ENCODE assay signal across 1 cellular context in the genomic region with DNA sequence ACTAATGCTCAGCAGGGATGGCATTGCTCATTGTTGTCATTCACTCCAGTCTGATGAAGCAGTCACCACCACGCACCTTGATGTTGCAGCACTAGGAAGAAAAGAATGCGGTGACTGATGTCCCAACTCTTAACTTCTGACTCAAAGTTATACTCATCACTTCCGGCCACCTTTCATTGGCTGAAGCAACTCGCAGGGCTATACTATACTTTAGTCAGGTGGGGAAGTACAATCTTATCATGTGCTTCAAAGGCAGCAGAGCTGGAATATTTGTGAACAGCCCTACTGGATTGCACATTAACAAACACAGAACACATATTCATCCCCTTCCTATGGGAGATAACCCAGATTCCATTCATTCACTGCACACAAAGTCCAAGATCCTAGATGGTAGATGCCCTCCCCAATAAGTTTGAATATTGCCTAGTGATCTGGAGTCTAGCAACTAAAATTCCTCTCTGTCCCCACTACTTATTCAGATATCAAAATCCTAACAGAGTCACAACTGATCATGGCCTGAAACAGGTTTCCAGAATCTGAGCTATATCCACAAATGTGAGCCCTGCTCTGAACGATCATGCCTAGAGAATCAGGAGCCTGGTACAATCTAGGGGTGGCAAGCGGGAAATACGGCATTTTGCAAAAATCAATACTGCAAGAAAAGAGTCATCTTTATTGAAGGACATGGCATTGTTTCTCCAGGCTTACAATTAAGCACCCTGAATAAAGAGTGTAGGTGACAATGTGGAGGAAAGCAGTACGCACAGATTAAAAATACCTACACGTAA.
A peak's percentile ranks its signal among the peaks of the same experiment; 100 is the strongest.
TF ChIP-seq lines count a peak whose summit lies in the region.

No MANE protein-coding gene starts in this region.

TF ChIP-seq in HepG2, 621 proteins besides CTCF, POLR2A, EP300 and RAD21 (continued from another document and continues in another):
- TF ChIP-seq PREB (CRISPR knock-in tag; IDR thresholded peaks at IDR 0.05), result no peak
- peak; percentile 70 for TF ChIP-seq FOXK1 (CRISPR knock-in tag; IDR thresholded peaks at IDR 0.05; ENCODE audit: borderline replicate concordance, low read depth)
- TF ChIP-seq, protein P1, sequence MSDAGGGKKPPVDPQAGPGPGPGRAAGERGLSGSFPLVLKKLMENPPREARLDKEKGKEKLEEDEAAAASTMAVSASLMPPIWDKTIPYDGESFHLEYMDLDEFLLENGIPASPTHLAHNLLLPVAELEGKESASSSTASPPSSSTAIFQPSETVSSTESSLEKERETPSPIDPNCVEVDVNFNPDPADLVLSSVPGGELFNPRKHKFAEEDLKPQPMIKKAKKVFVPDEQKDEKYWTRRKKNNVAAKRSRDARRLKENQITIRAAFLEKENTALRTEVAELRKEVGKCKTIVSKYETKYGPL (CRISPR knock-in tag; IDR thresholded peaks at IDR 0.05), result no peak
- no peak for TF ChIP-seq ZFP90 (CRISPR knock-in tag; IDR thresholded peaks at IDR 0.05; ENCODE audit: borderline replicate concordance)
- no peak for TF ChIP-seq ZNF839 (CRISPR knock-in tag; IDR thresholded peaks at IDR 0.05; ENCODE audit: borderline replicate concordance)
- TF ChIP-seq SRSF1 (optimal IDR thresholded peaks at IDR 0.05; ENCODE audit: low read depth, low read length), result no peak
- TF ChIP-seq ZNF24 (IDR thresholded peaks at IDR 0.05), result no peak
- 0 out of 2 replicates have a peak, but pooled peaks have one; percentile 31 for TF ChIP-seq KDM6A (CRISPR knock-in tag; IDR thresholded peaks at IDR 0.05; ENCODE audit: low read depth)
- TF ChIP-seq TCF12 (IDR thresholded peaks at IDR 0.05), result no peak
- no peak for TF ChIP-seq TCF12 (CRISPR knock-in tag; IDR thresholded peaks at IDR 0.05)
- peak; percentile 95 for TF ChIP-seq TEAD3 (CRISPR knock-in tag; optimal IDR thresholded peaks at IDR 0.05; ENCODE audit: borderline replicate concordance)
- TF ChIP-seq POLR2AphosphoS2 (IDR thresholded peaks at IDR 0.05; ENCODE audit: low read depth, low read length), result no peak; the same call in 1 of the 2 replicates
- TF ChIP-seq FOXO4 (CRISPR knock-in tag; conservative IDR thresholded peaks at IDR 0.05), result no peak
- TF ChIP-seq, protein P2, sequence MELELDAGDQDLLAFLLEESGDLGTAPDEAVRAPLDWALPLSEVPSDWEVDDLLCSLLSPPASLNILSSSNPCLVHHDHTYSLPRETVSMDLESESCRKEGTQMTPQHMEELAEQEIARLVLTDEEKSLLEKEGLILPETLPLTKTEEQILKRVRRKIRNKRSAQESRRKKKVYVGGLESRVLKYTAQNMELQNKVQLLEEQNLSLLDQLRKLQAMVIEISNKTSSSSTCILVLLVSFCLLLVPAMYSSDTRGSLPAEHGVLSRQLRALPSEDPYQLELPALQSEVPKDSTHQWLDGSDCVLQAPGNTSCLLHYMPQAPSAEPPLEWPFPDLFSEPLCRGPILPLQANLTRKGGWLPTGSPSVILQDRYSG (CRISPR knock-in tag; IDR thresholded peaks at IDR 0.05), result no peak
- no peak for TF ChIP-seq ZBTB8A (CRISPR knock-in tag; IDR thresholded peaks at IDR 0.05; ENCODE audit: borderline replicate concordance, low read depth)
- TF ChIP-seq SOX6 (IDR thresholded peaks at IDR 0.05), result no peak
- TF ChIP-seq SOX6 (CRISPR knock-in tag; IDR thresholded peaks at IDR 0.05), result peak; percentile 97
- no peak for TF ChIP-seq MXD3 (CRISPR knock-in tag; IDR thresholded peaks at IDR 0.05)
- TF ChIP-seq ZNF781 (CRISPR knock-in tag; IDR thresholded peaks at IDR 0.05; ENCODE audit: borderline replicate concordance, not compliant biosample characterization), result peak; percentile 83
- no peak for TF ChIP-seq ZNF30 (CRISPR knock-in tag; IDR thresholded peaks at IDR 0.05)
- 0 out of 2 replicates have a peak, but pooled peaks have one; percentile 39 for TF ChIP-seq SPEN (CRISPR knock-in tag; IDR thresholded peaks at IDR 0.05; ENCODE audit: low read depth)
- no peak for TF ChIP-seq SMAD1 (CRISPR knock-in tag; IDR thresholded peaks at IDR 0.05; ENCODE audit: borderline replicate concordance, low read depth)
- no peak for TF ChIP-seq CHD2 (IDR thresholded peaks at IDR 0.05; ENCODE audit: low read depth, low read length)
- TF ChIP-seq, protein P3, sequence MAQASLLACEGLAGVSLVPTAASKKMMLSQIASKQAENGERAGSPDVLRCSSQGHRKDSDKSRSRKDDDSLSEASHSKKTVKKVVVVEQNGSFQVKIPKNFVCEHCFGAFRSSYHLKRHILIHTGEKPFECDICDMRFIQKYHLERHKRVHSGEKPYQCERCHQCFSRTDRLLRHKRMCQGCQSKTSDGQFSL (CRISPR knock-in tag; IDR thresholded peaks at IDR 0.05), result no peak
- no peak for TF ChIP-seq NFATC3 (CRISPR knock-in tag; IDR thresholded peaks at IDR 0.05)
- TF ChIP-seq SOX13 (IDR thresholded peaks at IDR 0.05), result peak; percentile 83
- TF ChIP-seq SOX13 (CRISPR knock-in tag; conservative IDR thresholded peaks at IDR 0.05 in 1 of 2, IDR thresholded peaks at IDR 0.05 in 1 of 2), result peak in 1 of 2 experiments; percentile 97; a peak in 2 of 4 replicates
- TF ChIP-seq ZBTB7B (CRISPR knock-in tag; IDR thresholded peaks at IDR 0.05), result peak; percentile 70; the same call in 1 of the 2 replicates
- peak; percentile 98 for TF ChIP-seq ETV5 (CRISPR knock-in tag; IDR thresholded peaks at IDR 0.05; ENCODE audit: borderline replicate concordance)
- TF ChIP-seq SIX1 (CRISPR knock-in tag; IDR thresholded peaks at IDR 0.05; ENCODE audit: borderline replicate concordance), result peak; percentile 89; the same call in 1 of the 2 replicates
- TF ChIP-seq DNMT1 (CRISPR knock-in tag; IDR thresholded peaks at IDR 0.05), result no peak
- TF ChIP-seq, protein P4, sequence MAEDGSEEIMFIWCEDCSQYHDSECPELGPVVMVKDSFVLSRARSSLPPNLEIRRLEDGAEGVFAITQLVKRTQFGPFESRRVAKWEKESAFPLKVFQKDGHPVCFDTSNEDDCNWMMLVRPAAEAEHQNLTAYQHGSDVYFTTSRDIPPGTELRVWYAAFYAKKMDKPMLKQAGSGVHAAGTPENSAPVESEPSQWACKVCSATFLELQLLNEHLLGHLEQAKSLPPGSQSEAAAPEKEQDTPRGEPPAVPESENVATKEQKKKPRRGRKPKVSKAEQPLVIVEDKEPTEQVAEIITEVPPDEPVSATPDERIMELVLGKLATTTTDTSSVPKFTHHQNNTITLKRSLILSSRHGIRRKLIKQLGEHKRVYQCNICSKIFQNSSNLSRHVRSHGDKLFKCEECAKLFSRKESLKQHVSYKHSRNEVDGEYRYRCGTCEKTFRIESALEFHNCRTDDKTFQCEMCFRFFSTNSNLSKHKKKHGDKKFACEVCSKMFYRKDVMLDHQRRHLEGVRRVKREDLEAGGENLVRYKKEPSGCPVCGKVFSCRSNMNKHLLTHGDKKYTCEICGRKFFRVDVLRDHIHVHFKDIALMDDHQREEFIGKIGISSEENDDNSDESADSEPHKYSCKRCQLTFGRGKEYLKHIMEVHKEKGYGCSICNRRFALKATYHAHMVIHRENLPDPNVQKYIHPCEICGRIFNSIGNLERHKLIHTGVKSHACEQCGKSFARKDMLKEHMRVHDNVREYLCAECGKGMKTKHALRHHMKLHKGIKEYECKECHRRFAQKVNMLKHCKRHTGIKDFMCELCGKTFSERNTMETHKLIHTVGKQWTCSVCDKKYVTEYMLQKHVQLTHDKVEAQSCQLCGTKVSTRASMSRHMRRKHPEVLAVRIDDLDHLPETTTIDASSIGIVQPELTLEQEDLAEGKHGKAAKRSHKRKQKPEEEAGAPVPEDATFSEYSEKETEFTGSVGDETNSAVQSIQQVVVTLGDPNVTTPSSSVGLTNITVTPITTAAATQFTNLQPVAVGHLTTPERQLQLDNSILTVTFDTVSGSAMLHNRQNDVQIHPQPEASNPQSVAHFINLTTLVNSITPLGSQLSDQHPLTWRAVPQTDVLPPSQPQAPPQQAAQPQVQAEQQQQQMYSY (CRISPR knock-in tag; IDR thresholded peaks at IDR 0.05), result no peak
- no peak for TF ChIP-seq SRSF4 (IDR thresholded peaks at IDR 0.05; ENCODE audit: low read depth, low read length, poor library complexity, severe bottlenecking)
- no peak for TF ChIP-seq HDAC6 (IDR thresholded peaks at IDR 0.05; ENCODE audit: low read depth, low read length)
- no peak for TF ChIP-seq FUBP1 (CRISPR knock-in tag; IDR thresholded peaks at IDR 0.05; ENCODE audit: borderline replicate concordance)
- no peak for TF ChIP-seq SNAPC4 (CRISPR knock-in tag; IDR thresholded peaks at IDR 0.05)
- no peak for TF ChIP-seq ZNF562 (CRISPR knock-in tag; IDR thresholded peaks at IDR 0.05; ENCODE audit: borderline replicate concordance)
- TF ChIP-seq ZNF335 (CRISPR knock-in tag; IDR thresholded peaks at IDR 0.05), result peak; percentile 71; the same call in 1 of the 2 replicates
- no peak for TF ChIP-seq ZNF263 (CRISPR knock-in tag; IDR thresholded peaks at IDR 0.05)
- TF ChIP-seq ZNF816 (CRISPR knock-in tag; IDR thresholded peaks at IDR 0.05; ENCODE audit: borderline replicate concordance), result no peak
- no peak for TF ChIP-seq ZNF589 (CRISPR knock-in tag; conservative IDR thresholded peaks at IDR 0.05)
- 0 out of 2 replicates have a peak, but pooled peaks have one; percentile 2 for TF ChIP-seq FOSL1 (CRISPR knock-in tag; IDR thresholded peaks at IDR 0.05; ENCODE audit: borderline replicate concordance)
- no peak for TF ChIP-seq KDM2A (CRISPR knock-in tag; IDR thresholded peaks at IDR 0.05; ENCODE audit: borderline replicate concordance, low read depth)
- no peak for TF ChIP-seq ZNF20 (CRISPR knock-in tag; IDR thresholded peaks at IDR 0.05)
